In the genomic region with DNA sequence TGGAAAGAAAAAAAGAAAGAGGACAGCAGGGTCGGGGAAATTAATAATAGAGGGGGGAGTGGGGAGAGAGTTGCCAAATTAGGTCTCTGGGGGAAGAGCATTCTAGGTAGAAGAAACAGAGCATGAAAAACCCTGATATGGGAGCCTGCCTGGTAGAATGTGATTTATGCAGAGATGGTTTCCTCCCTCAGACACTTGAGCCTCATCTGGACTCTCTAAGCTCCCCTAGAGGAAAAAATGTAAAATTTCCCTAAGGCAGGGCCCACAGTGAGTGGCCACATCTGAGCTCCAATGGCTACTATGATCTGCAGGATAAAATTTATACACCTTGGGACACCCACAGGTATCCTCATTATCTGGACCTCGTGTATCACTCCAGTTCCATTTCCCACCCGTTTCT, we compare ENCODE assay signal across 11 cellular contexts. TPM values are rescaled to one million over a fixed set of nuclear protein-coding genes. Genes with fewer than 3 reads are reported as not detected.
DNase-seq lines count a peak whose midpoint lies in the region; ATAC-seq, FAIRE-seq and TF ChIP-seq lines count a peak whose summit lies in the region.
"Had no signal": no experiment of that assay in that cellular context is flagged by ENCODE, and none has a peak within 500 bp of the region (broad histone marks: within the 10 kb centered on the region; RNA-seq: fewer than 3 reads in every experiment).

No MANE protein-coding gene starts in this region.

- H3K9me3 ChIP-seq in astrocyte (ENCODE audit: insufficient read depth, low read depth, low read length), result no peaks in the 10 kb centered on the region
- H3K9me3 ChIP-seq in kidney (ENCODE audit: control insufficient read depth in 1 of 2, low read length in 2 of 2), result no peaks in the 10 kb centered on the region
- H3K9me3 ChIP-seq in small intestine (ENCODE audit: control insufficient read depth, low read depth), result no peaks in the 10 kb centered on the region

- ATAC-seq in Right ventricle myocardium inferior (peak; percentile 43), T-cell (replicated peaks in 1 of 4) (no peak), GM19023 (IDR thresholded peaks at IDR 0.05; ENCODE audit: unreplicated experiment) (no peak)

- 54 to 70% (median 66%) methylated on average over 3 of the region's 3 CpGs for WGBS in small intestine, 3 donors

- H2AFZ ChIP-seq in astrocyte (ENCODE audit: low read depth, low read length), result no peak overlapping the region

- no peaks in the 10 kb centered on the region for H3K79me2 ChIP-seq in astrocyte (ENCODE audit: insufficient read depth, low read length)

- H3K9ac ChIP-seq in astrocyte (ENCODE audit: low read length), result no peak overlapping the region
- H3K9ac ChIP-seq in kidney (ENCODE audit: low read length in 2 of 2), result no peak overlapping the region

- POLR2A ChIA-PET in T-cell (lab: Charles Lee), result no interaction called here

- H3K27ac ChIP-seq in astrocyte (ENCODE audit: low read depth, low read length) (no peak overlapping the region), kidney (ENCODE audit: low read depth in 2 of 2, low read length in 2 of 2) (peak overlapping the region in 1 of 2 donors; percentile 11), small intestine (ENCODE audit: low read depth in 1 of 2, low read length in 1 of 2) (peak overlapping the region in 1 of 2 donors; percentile 28)

- CTCF ChIA-PET in T-cell (lab: Charles Lee), result no interaction called here

- no peak overlapping the region for H3K27ac Mint-ChIP-seq in astrocyte (ENCODE audit: unreplicated experiment)
- no peak overlapping the region for H3K27ac Mint-ChIP-seq in T-cell

- no peak overlapping the region for H3K4me3 ChIP-seq in astrocyte (ENCODE audit: insufficient read depth, low read depth, low read length)
- peak overlapping the region in 1 of 2 donors; percentile 17 for H3K4me3 ChIP-seq in kidney (ENCODE audit: low read length in 2 of 2)
- H3K4me3 ChIP-seq in small intestine (ENCODE audit: low read depth in 1 of 2, low read length in 2 of 2), result no peak overlapping the region

- H3K4me3 Mint-ChIP-seq in astrocyte (ENCODE audit: unreplicated experiment) (no peak overlapping the region), T-cell (peak overlapping the region in 1 of 3 donors; percentile 57)
- H3K4me3 Mint-ChIP-seq: T-helper 2 cell treated with Interferon-gamma antibody and Interleukin-4, amounts not matched to agents 5 μg/mL and 100 μg/mL, for 36 hours had no signal

- intact Hi-C loops in Right ventricle myocardium inferior (cut with DNase I), result loop anchor here (1.0 to 5.0 kb wide), 3 partner anchors 20 to 199 kb away; partner anchors contain the start of gene EPAS1
- intact Hi-C loops in cardiac septum (cut with DNase I), result loop anchor here (2.0 kb wide), 1 partner anchor 20 kb away; the partner anchor contains the start of gene EPAS1
- intact Hi-C loops in kidney (cut with DNase I), result no loop called here

- H3K27me3 Mint-ChIP-seq in astrocyte (ENCODE audit: low read depth, unreplicated experiment) (peaks cover 20% of the 10 kb centered on the region), T-cell (peaks cover 15 to 19% of the 10 kb centered on the region in 2 donors)

- H3K9me3 Mint-ChIP-seq in astrocyte (ENCODE audit: unreplicated experiment), result peaks cover 3% of the 10 kb centered on the region
- H3K9me3 Mint-ChIP-seq in T-cell, result no peaks in the 10 kb centered on the region
- H3K9me3 Mint-ChIP-seq: CD8-positive, alpha-beta memory T cell; T-helper 2 cell treated with Interferon-gamma antibody and Interleukin-4, amounts not matched to agents 5 μg/mL and 100 μg/mL, for 36 hours had no signal

- H3K27me3 ChIP-seq in astrocyte (ENCODE audit: insufficient read depth, low read length) (no peaks in the 10 kb centered on the region), small intestine (ENCODE audit: control insufficient read depth in 2 of 2, insufficient read depth in 2 of 2, low read length in 2 of 2) (no peaks in the 10 kb centered on the region)

- DNase-seq in Right ventricle myocardium inferior (ENCODE audit: missing footprints) (no peak), cardiac septum (ENCODE audit: low spot score) (no peak), astrocyte (ENCODE audit: low read depth) (peak; percentile 17), kidney (no peak), NCI-H1105 treated with DMSO at 0.1 percent for 48 hours (lab: John Stamatoyannopoulos, UW) (no peak), T-cell (no peak), small intestine (no peak)
- DNase-seq: NCI-H2171 had no signal

- peaks cover 14% of the 10 kb centered on the region for H3K4me1 ChIP-seq in astrocyte (ENCODE audit: insufficient read depth, low read length)
- peaks cover 5 to 14% of the 10 kb centered on the region in 2 donors for H3K4me1 ChIP-seq in kidney (ENCODE audit: control insufficient read depth in 1 of 2, insufficient read depth in 1 of 2, low read depth in 1 of 2, low read length in 2 of 2)
- H3K4me1 ChIP-seq in small intestine (ENCODE audit: control insufficient read depth in 2 of 2, insufficient read depth in 1 of 2, low read depth in 1 of 2, low read length in 1 of 2), result no peaks in the 10 kb centered on the region

- H3K4me1 Mint-ChIP-seq in astrocyte (ENCODE audit: low read depth, unreplicated experiment) (peaks cover 27% of the 10 kb centered on the region), T-cell (peaks cover 9 to 18% (median 10%) of the 10 kb centered on the region in 3 donors)

- peak; percentile 36 for TF ChIP-seq CTCF in astrocyte (IDR thresholded peaks at IDR 0.05; ENCODE audit: insufficient read depth, low read depth, low read length)
- peak; percentile 20 for TF ChIP-seq CTCF in kidney (IDR thresholded peaks at IDR 0.05; ENCODE audit: borderline replicate concordance, extremely low read depth, insufficient read depth)

- H3K4me2 ChIP-seq in astrocyte (ENCODE audit: low read length), result no peak overlapping the region

- H4K20me1 ChIP-seq in astrocyte (ENCODE audit: insufficient read depth, low read length), result no peaks in the 10 kb centered on the region

- H3K36me3 ChIP-seq in astrocyte (ENCODE audit: insufficient read depth, low read length) (no peaks in the 10 kb centered on the region), kidney (ENCODE audit: control insufficient read depth in 1 of 2, insufficient read depth in 2 of 2, low read length in 2 of 2) (no peaks in the 10 kb centered on the region), small intestine (ENCODE audit: control insufficient read depth in 2 of 2, insufficient read depth in 2 of 2, low read length in 2 of 2) (no peaks in the 10 kb centered on the region)

- H3K36me3 Mint-ChIP-seq in astrocyte (ENCODE audit: low read depth, unreplicated experiment) (peaks cover 1% of the 10 kb centered on the region), T-cell (no peaks in the 10 kb centered on the region)

- FAIRE-seq in astrocyte (lab: Jason Lieb, UNC) (no peak), kidney (lab: Jason Lieb, UNC) (no peak), small intestine (lab: Jason Lieb, UNC) (no peak)

RNA-seq across cellular contexts. Expression of gene EPAS1, which starts 20.6 kb away (rescaled TPM):
- total RNA-seq in Right ventricle myocardium inferior (205 TPM), cardiac septum (139 TPM), astrocyte (42.8 and 42.9 TPM in 2 replicates), kidney (398 TPM), T-cell (1 to 10 TPM; 1.0 to 4.0 (median 3.0) TPM)
- polyA plus RNA-seq in kidney (ENCODE audit: insufficient read depth, low read depth, low replicate concordance) (142 TPM), small intestine (100 to 1,000 TPM in 1 of 3 donors, 10 to 100 TPM in 2; 63.0 to 106 (median 65.3) TPM)
